ENCODE assay signal across 16 cellular contexts in genomic region chr3:120420360-120420759, GRCh38. TPM values are rescaled to one million over a fixed set of nuclear protein-coding genes. Genes with fewer than 3 reads are reported as not detected.
DNase-seq lines count a peak whose midpoint lies in the region; ATAC-seq and TF ChIP-seq lines count a peak whose summit lies in the region.
"Had no signal": no experiment of that assay in that cellular context is flagged by ENCODE, and none has a peak within 500 bp of the region (broad histone marks: within the 10 kb centered on the region; RNA-seq: fewer than 3 reads in every experiment).

No MANE protein-coding gene starts in this region.

- H3K27me3 Mint-ChIP-seq in nephron (ENCODE audit: low read depth) = no peaks in the 10 kb centered on the region
- H3K27me3 Mint-ChIP-seq in activated CD8-positive, alpha-beta T cell treated with anti-CD3 and anti-CD28 coated beads for 36 hours = no peaks in the 10 kb centered on the region
- H3K27me3 Mint-ChIP-seq: activated CD4-positive, alpha-beta T cell treated with anti-CD3 and anti-CD28 coated beads, Interleukin-2, amount 10 ng/mL, durations not matched to agents 7 days and 5 days; type B pancreatic cell had no signal

- peak overlapping the region; percentile 96 to 99 (median 98) for H3K27ac Mint-ChIP-seq in nephron
- no peak overlapping the region for H3K27ac Mint-ChIP-seq in activated CD8-positive, alpha-beta T cell treated with anti-CD3 and anti-CD28 coated beads for 36 hours
- H3K27ac Mint-ChIP-seq: activated CD4-positive, alpha-beta T cell treated with anti-CD3 and anti-CD28 coated beads, Interleukin-2, amount 10 ng/mL, durations not matched to agents 7 days and 5 days had no signal

- H3K4me3 Mint-ChIP-seq in nephron = peak overlapping the region in 1 of 3 experiments; percentile 5
- no peak overlapping the region for H3K4me3 Mint-ChIP-seq in activated CD8-positive, alpha-beta T cell treated with anti-CD3 and anti-CD28 coated beads for 36 hours
- H3K4me3 Mint-ChIP-seq: activated CD4-positive, alpha-beta T cell treated with anti-CD3 and anti-CD28 coated beads, Interleukin-2, amount 10 ng/mL, durations not matched to agents 7 days and 5 days; activated T-cell treated with anti-CD3 and anti-CD28 coated beads, Interleukin-2, amount 50 U/mL, for 4 hours; type B pancreatic cell had no signal

- peaks cover 0 to 14% (median 5%) of the 10 kb centered on the region in 9 donors for H3K36me3 ChIP-seq in heart left ventricle
- H3K36me3 ChIP-seq in esophagus muscularis mucosa = peaks cover 0 to 7% (median 2%) of the 10 kb centered on the region in 4 donors
- no peaks in the 10 kb centered on the region for H3K36me3 ChIP-seq in vagina
- H3K36me3 ChIP-seq: pancreas had no signal

- H3K9me3 Mint-ChIP-seq in nephron = no peaks in the 10 kb centered on the region
- H3K9me3 Mint-ChIP-seq in activated CD8-positive, alpha-beta T cell treated with anti-CD3 and anti-CD28 coated beads for 36 hours = no peaks in the 10 kb centered on the region
- H3K9me3 Mint-ChIP-seq: activated CD4-positive, alpha-beta T cell treated with anti-CD3 and anti-CD28 coated beads, Interleukin-2, amount 10 ng/mL, durations not matched to agents 7 days and 5 days; activated T-cell treated with anti-CD3 and anti-CD28 coated beads, Interleukin-2, amount 50 U/mL, for 4 hours; type B pancreatic cell had no signal

- POLR2A ChIA-PET in activated CD8-positive, alpha-beta T cell treated with anti-CD3 and anti-CD28 coated beads for 36 hours (lab: Charles Lee) = no interaction called here

- H3K4me3 ChIP-seq in heart left ventricle = no peak overlapping the region
- H3K4me3 ChIP-seq in esophagus muscularis mucosa = no peak overlapping the region
- H3K4me3 ChIP-seq in vagina = no peak overlapping the region
- H3K4me3 ChIP-seq: A549, pancreas had no signal

- TF ChIP-seq POLR2A in heart left ventricle (IDR thresholded peaks at IDR 0.05) = no peak
- no peak for TF ChIP-seq POLR2A in esophagus muscularis mucosa (IDR thresholded peaks at IDR 0.05; ENCODE audit: low read depth)
- TF ChIP-seq POLR2A in vagina (IDR thresholded peaks at IDR 0.05) = no peak

- TF ChIP-seq CTCF in heart left ventricle (IDR thresholded peaks at IDR 0.05) = no peak
- no peak for TF ChIP-seq CTCF in esophagus muscularis mucosa (IDR thresholded peaks at IDR 0.05)
- no peak for TF ChIP-seq CTCF in nephron (IDR thresholded peaks at IDR 0.05; ENCODE audit: unreplicated experiment in 3 of 3)
- no peak for TF ChIP-seq CTCF in vagina (IDR thresholded peaks at IDR 0.05)
- no peak for TF ChIP-seq CTCF in activated CD8-positive, alpha-beta T cell treated with anti-CD3 and anti-CD28 coated beads for 36 hours (IDR thresholded peaks at IDR 0.05)

- no peak for DNase-seq in heart left ventricle
- no peak for DNase-seq in cardiac septum (ENCODE audit: low spot score)
- no peak for DNase-seq in esophagus muscularis mucosa (ENCODE audit: extremely low spot score)
- no peak for DNase-seq in vagina (ENCODE audit: extremely low spot score in 2 of 2)
- no peak for DNase-seq in NOMO-1 (lab: John Stamatoyannopoulos, UW; ENCODE audit: unreplicated experiment in 2 of 2)
- DNase-seq in activated CD8-positive, alpha-beta T cell treated with anti-CD3 and anti-CD28 coated beads for 36 hours = no peak
- DNase-seq: activated CD4-positive, alpha-beta T cell treated with anti-CD3 and anti-CD28 coated beads, Interleukin-2, amount 10 ng/mL, durations not matched to agents 7 days and 5 days; activated T-cell treated with anti-CD3 and anti-CD28 coated beads, Interleukin-2, amount 50 U/mL, for 4 hours; COR-L47; dermis blood vessel endothelial cell; pancreas; T-helper 9 cell had no signal

- intact Hi-C loops in heart left ventricle (cut with DNase I) (loop anchor here in 5 of 10 donors (2.0 to 10.0 kb wide), 5 partner anchors 84 to 526 kb away; no protein-coding TSS in a partner anchor), cardiac septum (cut with DNase I) (no loop called here), esophagus muscularis mucosa (cut with DNase I) (loop anchor here (2.0 to 5.0 kb wide), 2 partner anchors 28 to 77 kb away; no protein-coding TSS in a partner anchor), vagina (cut with DNase I) (loop anchor here (5.0 to 10.0 kb wide), 2 partner anchors 137 to 326 kb away; partner anchors contain the start of gene GSK3B)
- intact Hi-C loops in activated CD8-positive, alpha-beta T cell treated with anti-CD3 and anti-CD28 coated beads for 36 hours (cut with micrococcal nuclease) = no loop called here

- peaks cover 16% of the 10 kb centered on the region for H3K36me3 Mint-ChIP-seq in nephron (ENCODE audit: low read depth)
- no peaks in the 10 kb centered on the region for H3K36me3 Mint-ChIP-seq in activated CD8-positive, alpha-beta T cell treated with anti-CD3 and anti-CD28 coated beads for 36 hours (ENCODE audit: low read depth)

- H3K4me1 Mint-ChIP-seq in nephron = peaks cover 89% of the 10 kb centered on the region
- peaks cover 6% of the 10 kb centered on the region for H3K4me1 Mint-ChIP-seq in activated CD8-positive, alpha-beta T cell treated with anti-CD3 and anti-CD28 coated beads for 36 hours (ENCODE audit: low read depth)

- no peak for TF ChIP-seq EP300 in esophagus muscularis mucosa (IDR thresholded peaks at IDR 0.05)

- CTCF ChIA-PET in activated CD8-positive, alpha-beta T cell treated with anti-CD3 and anti-CD28 coated beads for 36 hours (lab: Charles Lee) = interaction anchor here (0.7 to 4.2 kb wide), 3 partner anchors 138 to 175 kb away, joined by 3 to 29 read pairs (median 5); no protein-coding TSS in a partner anchor

- H3K27ac ChIP-seq in heart left ventricle (peak overlapping the region; percentile 43 to 92 (median 88)), esophagus muscularis mucosa (replicated peaks in 1 of 4) (peak overlapping the region; percentile 75 to 87 (median 84)), vagina (peak overlapping the region; percentile 64)
- H3K27ac ChIP-seq: A549 had no signal

- peaks cover 19 to 97% (median 79%) of the 10 kb centered on the region in 12 donors for H3K4me1 ChIP-seq in heart left ventricle
- H3K4me1 ChIP-seq in esophagus muscularis mucosa = peaks cover 77 to 96% (median 94%) of the 10 kb centered on the region in 4 donors
- peaks cover 80% of the 10 kb centered on the region for H3K4me1 ChIP-seq in vagina

- ATAC-seq in heart left ventricle = no peak
- no peak for ATAC-seq in HG02763 (IDR thresholded peaks at IDR 0.05; ENCODE audit: unreplicated experiment)
- ATAC-seq in activated CD8-positive, alpha-beta T cell treated with anti-CD3 and anti-CD28 coated beads for 36 hours = no peak
- ATAC-seq: A549; activated T-cell treated with anti-CD3 and anti-CD28 coated beads, Interleukin-2, amount 50 U/mL, for 4 hours; pancreas had no signal

- H3K9me3 ChIP-seq in heart left ventricle (no peaks in the 10 kb centered on the region), esophagus muscularis mucosa (no peaks in the 10 kb centered on the region), vagina (no peaks in the 10 kb centered on the region)
- H3K9me3 ChIP-seq: A549, pancreas had no signal

- 44 to 56% (median 50%) methylated on average over 3 of the region's 3 CpGs for WGBS in heart left ventricle, 4 donors
- WGBS in esophagus muscularis mucosa = 26% methylated on average over 3 of the region's 3 CpGs

- no peaks in the 10 kb centered on the region for H3K27me3 ChIP-seq in heart left ventricle
- H3K27me3 ChIP-seq in esophagus muscularis mucosa = no peaks in the 10 kb centered on the region
- no peaks in the 10 kb centered on the region for H3K27me3 ChIP-seq in vagina
- H3K27me3 ChIP-seq: pancreas had no signal

RNA-seq across cellular contexts. Expression of gene FSTL1, which starts 30.4 kb away (rescaled TPM):
- total RNA-seq in heart left ventricle (100 to 1,000 TPM; 138 to 667 (median 220) TPM), cardiac septum (140 TPM), esophagus muscularis mucosa (100 to 1,000 TPM; 409 to 701 (median 677) TPM), vagina (387 TPM)
- 100 to 1,000 TPM in 1 of 2 donors, 10 to 100 TPM in 1; 43.8 to 146 TPM for polyA plus RNA-seq in heart left ventricle
- total RNA-seq in activated CD8-positive, alpha-beta T cell treated with anti-CD3 and anti-CD28 coated beads for 36 hours = 1 to 10 TPM; 1.0 to 2.9 TPM

Comparison
In these comparisons a context has a peak if more than half of its experiments do, and no peak if none do; other contexts are left out.
1. RNA of gene FSTL1, which starts 30.4 kb away (total RNA-seq): 409 to 701 TPM in esophagus muscularis mucosa, 387 TPM in vagina (single experiment), 138 to 667 TPM in heart left ventricle and 140 TPM in cardiac septum (single experiment); 1.0 to 2.9 TPM in activated CD8-positive, alpha-beta T cell treated with anti-CD3 and anti-CD28 coated beads for 36 hours; every median in the first group is over 10 times any median in the second.
2. intact Hi-C loops: an anchor here in esophagus muscularis mucosa (2.0 to 5.0 kb wide) and vagina (5.0 to 10.0 kb wide); none called in cardiac septum and activated CD8-positive, alpha-beta T cell treated with anti-CD3 and anti-CD28 coated beads for 36 hours.
3. Peak in every context shown above with its lines, with median percentiles within 50 percentile points of each other: H3K27ac ChIP-seq.